8 cellular contexts compared by ENCODE assay signal in the genomic region with DNA sequence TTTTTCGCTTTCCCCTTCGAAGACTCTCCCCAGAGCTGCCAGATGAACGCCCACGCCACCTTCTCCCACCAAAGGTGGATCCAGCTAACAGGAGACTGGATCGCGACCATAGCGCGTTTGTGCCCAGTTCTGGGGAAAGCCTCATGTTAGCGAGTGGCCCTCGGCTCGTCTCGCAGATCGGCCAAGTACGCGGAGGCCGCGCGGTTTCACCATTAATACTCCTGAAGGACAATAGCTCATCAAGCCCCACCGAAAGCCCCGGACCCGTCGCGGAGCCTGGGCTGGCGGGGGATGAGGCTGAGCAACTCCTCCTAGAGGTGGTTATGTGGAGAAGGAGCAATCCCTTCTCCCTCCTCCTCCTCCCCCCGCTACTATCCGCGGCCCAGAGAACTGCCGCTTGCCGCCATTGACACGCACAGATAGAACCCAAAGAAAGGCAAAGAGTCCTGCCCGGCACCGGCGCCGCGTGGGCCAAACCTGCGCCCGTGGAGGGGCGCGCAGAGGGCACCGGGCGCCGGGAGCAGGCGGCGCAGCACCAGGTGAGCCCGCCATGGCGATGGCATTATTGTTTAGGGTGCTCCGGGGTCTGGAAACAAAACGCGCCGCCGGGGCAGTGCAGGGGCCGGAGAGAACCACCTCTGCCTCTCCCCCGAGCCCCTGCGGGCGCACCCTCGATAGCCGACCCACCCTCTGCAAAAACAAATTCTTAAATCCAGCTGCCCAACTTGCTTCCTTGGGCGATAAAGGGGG. TPM values are rescaled to one million over a fixed set of nuclear protein-coding genes. Genes with fewer than 3 reads are reported as not detected.
DNase-seq lines count a peak whose midpoint lies in the region; ATAC-seq and TF ChIP-seq lines count a peak whose summit lies in the region.

Gene MACROH2A2, plus strand, starts transcription at position 385 of the 750 bp plus-strand sequence. CDS start 22,813 bp downstream, outside the sequence.

- H3K27me3 Mint-ChIP-seq in activated CD8-positive, alpha-beta T cell treated with anti-CD3 and anti-CD28 coated beads, Interleukin-2, amount 10 ng/mL, durations not matched to agents 7 days and 5 days (ENCODE audit: low read depth), result peaks cover 60% of the 10 kb centered on the region

- POLR2A ChIA-PET in activated CD8-positive, alpha-beta T cell treated with anti-CD3 and anti-CD28 coated beads, Interleukin-2, amount 10 ng/mL, durations not matched to agents 7 days and 5 days (lab: Charles Lee), result no interaction called here

- H3K36me3 ChIP-seq in mucosa of rectum (ENCODE audit: control insufficient read depth in 2 of 2, insufficient read depth in 2 of 2, low read length in 2 of 2) (no peaks in the 10 kb centered on the region), tibial nerve (no peaks in the 10 kb centered on the region)

- WGBS in tibial nerve, 2 donors, result 0 to 1% methylated on average over 38 to 57 of the region's 58 CpGs

- H3K9me3 ChIP-seq in mucosa of rectum (ENCODE audit: control insufficient read depth in 2 of 2, low read length in 2 of 2), result no peaks in the 10 kb centered on the region
- H3K9me3 ChIP-seq in tibial nerve, result no peaks in the 10 kb centered on the region

- ATAC-seq in activated CD8-positive, alpha-beta T cell treated with anti-CD3 and anti-CD28 coated beads, Interleukin-2, amount 10 ng/mL, durations not matched to agents 7 days and 5 days, result peak; percentile 66
- no peak for ATAC-seq in GM21529 (IDR thresholded peaks at IDR 0.05; ENCODE audit: unreplicated experiment)

- peak within 1 kb of the TSS; percentile 54 to 65 for H3K9ac ChIP-seq in mucosa of rectum (ENCODE audit: low read depth in 1 of 2, low read length in 2 of 2)

- DNase-seq in DMS 273 (lab: John Stamatoyannopoulos, UW; ENCODE audit: unreplicated experiment), result peak; percentile 69
- peak; percentile 23 for DNase-seq in M059J (ENCODE audit: low read depth)
- peak; percentile 26 for DNase-seq in activated CD8-positive, alpha-beta T cell treated with anti-CD3 and anti-CD28 coated beads, Interleukin-2, amount 10 ng/mL, durations not matched to agents 7 days and 5 days
- peak; percentile 71 for DNase-seq in fibroblast of gingiva (ENCODE audit: low read depth)
- DNase-seq in tibial nerve (ENCODE audit: low spot score in 2 of 2), result peak; percentile 17 to 20
- no peak for DNase-seq in activated CD4-positive, CD25-positive, alpha-beta regulatory T cell treated with anti-CD3 and anti-CD28 coated beads, Interleukin-2, amount 50 U/mL, for 72 hours

- H3K4me1 Mint-ChIP-seq in activated CD8-positive, alpha-beta T cell treated with anti-CD3 and anti-CD28 coated beads, Interleukin-2, amount 10 ng/mL, durations not matched to agents 7 days and 5 days (ENCODE audit: low read depth), result peaks cover 15% of the 10 kb centered on the region

- TF ChIP-seq EP300 in tibial nerve (IDR thresholded peaks at IDR 0.05), result no peak

- H3K9me3 Mint-ChIP-seq in activated CD8-positive, alpha-beta T cell treated with anti-CD3 and anti-CD28 coated beads, Interleukin-2, amount 10 ng/mL, durations not matched to agents 7 days and 5 days (ENCODE audit: insufficient read depth), result no peaks in the 10 kb centered on the region

- H3K27me3 ChIP-seq in mucosa of rectum (ENCODE audit: control insufficient read depth in 2 of 2, insufficient read depth in 2 of 2, low read length in 2 of 2) (peaks cover 5 to 8% of the 10 kb centered on the region in 2 donors), tibial nerve (peaks cover 0 to 36% of the 10 kb centered on the region in 2 donors)

- H3K4me1 ChIP-seq in mucosa of rectum (ENCODE audit: control insufficient read depth in 2 of 2, insufficient read depth in 2 of 2, low read length in 2 of 2) (peaks cover 2 to 7% of the 10 kb centered on the region in 2 donors), tibial nerve (peaks cover 0 to 22% (median 3%) of the 10 kb centered on the region in 4 donors)

- peak within 1 kb of the TSS; percentile 73 for H3K4me3 Mint-ChIP-seq in activated CD8-positive, alpha-beta T cell treated with anti-CD3 and anti-CD28 coated beads, Interleukin-2, amount 10 ng/mL, durations not matched to agents 7 days and 5 days

- no peak within 1 kb of the TSS for H3K27ac Mint-ChIP-seq in activated CD8-positive, alpha-beta T cell treated with anti-CD3 and anti-CD28 coated beads, Interleukin-2, amount 10 ng/mL, durations not matched to agents 7 days and 5 days

- CTCF ChIA-PET in activated CD8-positive, alpha-beta T cell treated with anti-CD3 and anti-CD28 coated beads, Interleukin-2, amount 10 ng/mL, durations not matched to agents 7 days and 5 days (lab: Charles Lee), result interaction anchor here (0.7 to 1.5 kb wide), 4 partner anchors 10 to 312 kb away, joined by 3 to 4 read pairs (median 3); no protein-coding TSS in a partner anchor

- H3K27ac ChIP-seq in mucosa of rectum (ENCODE audit: low read depth in 2 of 2, low read length in 2 of 2) (peak within 1 kb of the TSS; percentile 21 to 38), tibial nerve (peak within 1 kb of the TSS in 2 of 4 donors; percentile 31 to 57)

- TF ChIP-seq CTCF in tibial nerve (IDR thresholded peaks at IDR 0.05), result peak in 1 of 5 experiments; percentile 9

- no peaks in the 10 kb centered on the region for H3K36me3 Mint-ChIP-seq in activated CD8-positive, alpha-beta T cell treated with anti-CD3 and anti-CD28 coated beads, Interleukin-2, amount 10 ng/mL, durations not matched to agents 7 days and 5 days (ENCODE audit: low read depth)

- peak within 1 kb of the TSS; percentile 67 to 73 for H3K4me3 ChIP-seq in mucosa of rectum (ENCODE audit: low read length in 2 of 2)
- peak within 1 kb of the TSS; percentile 34 to 79 (median 50) for H3K4me3 ChIP-seq in tibial nerve

- no peak for TF ChIP-seq POLR2A in tibial nerve (IDR thresholded peaks at IDR 0.05)

RNA-seq across cellular contexts. Expression of gene MACROH2A2, which starts in this region (rescaled TPM):
- 2.1 TPM in 2 replicates for total RNA-seq in M059J (2014; rRNA removed; shearing (Covaris generic))
- 1 to 10 TPM; 6.2 to 7.4 TPM for total RNA-seq in activated CD8-positive, alpha-beta T cell treated with anti-CD3 and anti-CD28 coated beads, Interleukin-2, amount 10 ng/mL, durations not matched to agents 7 days and 5 days
- 10 to 100 TPM in 1 of 4 donors, 1 to 10 TPM in 3; 4.6 to 11.1 (median 8.9) TPM for total RNA-seq in tibial nerve
